26 cellular contexts compared by ENCODE assay signal in genomic region chr7:151469281-151469680, GRCh38. TPM values are rescaled to one million over a fixed set of nuclear protein-coding genes. Genes with fewer than 3 reads are reported as not detected.
DNase-seq lines count a peak whose midpoint lies in the region; ATAC-seq, FAIRE-seq and TF ChIP-seq lines count a peak whose summit lies in the region.
"Had no signal": no experiment of that assay in that cellular context is flagged by ENCODE, and none has a peak within 500 bp of the region (broad histone marks: within the 10 kb centered on the region; RNA-seq: fewer than 3 reads in every experiment).

No MANE protein-coding gene starts in this region.

- H3K4me3 Mint-ChIP-seq in natural killer cell, result no peak overlapping the region
- H3K4me3 Mint-ChIP-seq in natural killer cell treated with Interleukin-12 subunit alpha and Interleukin-12 subunit beta and Interleukin-15 and Interleukin-18, amount 100 ng/mL, for 72 hours, result no peak overlapping the region
- no peak overlapping the region for H3K4me3 Mint-ChIP-seq in astrocyte (ENCODE audit: unreplicated experiment)
- H3K4me3 Mint-ChIP-seq: activated naive CD4-positive, alpha-beta T cell treated with anti-CD3 and anti-CD28 coated beads, Interleukin-2, amount 50 U/mL, for 24 hours; activated T-helper 1 cell treated with anti-CD3 and anti-CD28 coated beads, Interleukin-12 subunit alpha, Interleukin-12 subunit beta, Interleukin-2, Interleukin-4 antibody, amounts not matched to agents 30 ng/mL and 10 ng/mL and 1 ng/mL, durations not matched to agents 14 hours and 24 hours and 36 hours; naive B cell had no signal

- H3K4me1 ChIP-seq in astrocyte (ENCODE audit: insufficient read depth, low read length), result peaks cover 16% of the 10 kb centered on the region
- peaks cover 0 to 5% of the 10 kb centered on the region in 2 donors for H3K4me1 ChIP-seq in left lung
- H3K4me1 ChIP-seq in upper lobe of right lung, result peaks cover 9% of the 10 kb centered on the region
- no peaks in the 10 kb centered on the region for H3K4me1 ChIP-seq in BE2C

- H4K20me1 ChIP-seq in astrocyte (ENCODE audit: insufficient read depth, low read length), result peaks cover 41% of the 10 kb centered on the region

- peak overlapping the region; percentile 77 to 79 for H3K27ac Mint-ChIP-seq in natural killer cell
- H3K27ac Mint-ChIP-seq in natural killer cell treated with Interleukin-12 subunit alpha and Interleukin-12 subunit beta and Interleukin-15 and Interleukin-18, amount 100 ng/mL, for 72 hours, result no peak overlapping the region
- H3K27ac Mint-ChIP-seq in astrocyte (ENCODE audit: unreplicated experiment), result no peak overlapping the region
- H3K27ac Mint-ChIP-seq: activated T-helper 1 cell treated with anti-CD3 and anti-CD28 coated beads, Interleukin-12 subunit alpha, Interleukin-12 subunit beta, Interleukin-2, Interleukin-4 antibody, amounts not matched to agents 30 ng/mL and 10 ng/mL and 1 ng/mL, durations not matched to agents 14 hours and 24 hours and 36 hours had no signal

- ATAC-seq in natural killer cell (no peak), left lung (peak; percentile 56), upper lobe of right lung (peak; percentile 42), HG03039 (IDR thresholded peaks at IDR 0.05; ENCODE audit: unreplicated experiment) (no peak)
- no peak for ATAC-seq in natural killer cell treated with Interleukin-12 subunit alpha and Interleukin-12 subunit beta and Interleukin-15 and Interleukin-18, amount 100 ng/mL, for 72 hours
- ATAC-seq: stimulated activated naive CD8-positive, alpha-beta T cell treated with anti-CD3 and anti-CD28 coated beads, Interleukin-15, Interleukin-2, amounts not matched to agents 100 U/mL and 50 U/mL, for 24 hours had no signal

- TF ChIP-seq CTCF in natural killer cell (IDR thresholded peaks at IDR 0.05), result no peak
- TF ChIP-seq CTCF in astrocyte (IDR thresholded peaks at IDR 0.05; ENCODE audit: insufficient read depth, low read depth, low read length), result no peak
- TF ChIP-seq CTCF in left lung (IDR thresholded peaks at IDR 0.05), result no peak
- TF ChIP-seq CTCF in upper lobe of right lung (IDR thresholded peaks at IDR 0.05), result no peak
- no peak for TF ChIP-seq CTCF in BE2C (IDR thresholded peaks at IDR 0.05; ENCODE audit: low read depth, low read length)

- peaks cover 25% of the 10 kb centered on the region for H3K36me3 Mint-ChIP-seq in natural killer cell
- peaks cover 32% of the 10 kb centered on the region for H3K36me3 Mint-ChIP-seq in natural killer cell treated with Interleukin-12 subunit alpha and Interleukin-12 subunit beta and Interleukin-15 and Interleukin-18, amount 100 ng/mL, for 72 hours
- H3K36me3 Mint-ChIP-seq in astrocyte (ENCODE audit: low read depth, unreplicated experiment), result peaks cover 58% of the 10 kb centered on the region

- intact Hi-C loops in natural killer cell (cut with micrococcal nuclease) (no loop called here), left lung (cut with DNase I) (no loop called here), upper lobe of right lung (cut with DNase I) (no loop called here)

- H3K9me3 ChIP-seq in astrocyte (ENCODE audit: insufficient read depth, low read depth, low read length) (no peaks in the 10 kb centered on the region), left lung (no peaks in the 10 kb centered on the region), upper lobe of right lung (no peaks in the 10 kb centered on the region), BE2C (no peaks in the 10 kb centered on the region)
- H3K9me3 ChIP-seq: MG63, thyroid gland had no signal

- H3K27me3 ChIP-seq in astrocyte (ENCODE audit: insufficient read depth, low read length) (no peaks in the 10 kb centered on the region), left lung (no peaks in the 10 kb centered on the region), upper lobe of right lung (no peaks in the 10 kb centered on the region), BE2C (no peaks in the 10 kb centered on the region)
- H3K27me3 ChIP-seq: MG63, spleen, thyroid gland had no signal

- H3K79me2 ChIP-seq in astrocyte (ENCODE audit: insufficient read depth, low read length), result peaks cover 27% of the 10 kb centered on the region

- H2AFZ ChIP-seq in astrocyte (ENCODE audit: low read depth, low read length), result no peak overlapping the region
- H2AFZ ChIP-seq: PC-9 had no signal

- H3K4me1 Mint-ChIP-seq in natural killer cell (peaks cover 56 to 62% of the 10 kb centered on the region in 2 donors), astrocyte (ENCODE audit: low read depth, unreplicated experiment) (peaks cover 7% of the 10 kb centered on the region)
- H3K4me1 Mint-ChIP-seq in natural killer cell treated with Interleukin-12 subunit alpha and Interleukin-12 subunit beta and Interleukin-15 and Interleukin-18, amount 100 ng/mL, for 72 hours (ENCODE audit: low read depth in 2 of 2), result peaks cover 45 to 47% of the 10 kb centered on the region in 2 donors

- DNase-seq in natural killer cell (no peak), astrocyte (ENCODE audit: low read depth) (peak; percentile 29), left lung (no peak), upper lobe of right lung (no peak), SIG-M5 (lab: John Stamatoyannopoulos, UW) (no peak), BE2C (no peak)
- DNase-seq in natural killer cell treated with Interleukin-12 subunit alpha and Interleukin-12 subunit beta and Interleukin-15 and Interleukin-18, amount 100 ng/mL, for 72 hours (ENCODE audit: low spot score), result no peak
- DNase-seq: activated CD4-positive, alpha-beta T cell treated with anti-CD3 and anti-CD28 coated beads for 1 hour; aorta; GF-D8; mesendoderm; MG63; naive B cell; NCI-H1417 treated with DMSO at 0.1 percent for 48 hours; NCI-H510A; PC-9; SHP77; spleen; stimulated activated CD4-positive, alpha-beta T cell treated with anti-CD3 and anti-CD28 coated beads, Interleukin-4, amount 100 ng/mL, for 1 hour; stimulated activated naive CD8-positive, alpha-beta T cell treated with anti-CD3 and anti-CD28 coated beads, Interleukin-15, Interleukin-2, amounts not matched to agents 100 U/mL and 50 U/mL, for 24 hours; thyroid gland had no signal

- H3K27ac ChIP-seq in astrocyte (ENCODE audit: low read depth, low read length) (no peak overlapping the region), left lung (no peak overlapping the region), upper lobe of right lung (no peak overlapping the region)
- H3K27ac ChIP-seq: PC-9, thyroid gland had no signal

- H3K9me3 Mint-ChIP-seq in natural killer cell (no peaks in the 10 kb centered on the region), astrocyte (ENCODE audit: unreplicated experiment) (no peaks in the 10 kb centered on the region)
- no peaks in the 10 kb centered on the region for H3K9me3 Mint-ChIP-seq in natural killer cell treated with Interleukin-12 subunit alpha and Interleukin-12 subunit beta and Interleukin-15 and Interleukin-18, amount 100 ng/mL, for 72 hours

- H3K27me3 Mint-ChIP-seq in natural killer cell (ENCODE audit: low read depth in 2 of 2) (no peaks in the 10 kb centered on the region), astrocyte (ENCODE audit: low read depth, unreplicated experiment) (no peaks in the 10 kb centered on the region)
- H3K27me3 Mint-ChIP-seq in natural killer cell treated with Interleukin-12 subunit alpha and Interleukin-12 subunit beta and Interleukin-15 and Interleukin-18, amount 100 ng/mL, for 72 hours, result no peaks in the 10 kb centered on the region
- H3K27me3 Mint-ChIP-seq: activated naive CD4-positive, alpha-beta T cell treated with anti-CD3 and anti-CD28 coated beads, Interleukin-2, amount 50 U/mL, for 24 hours; naive B cell had no signal

- no peak overlapping the region for H3K9ac ChIP-seq in astrocyte (ENCODE audit: low read length)

- H3K4me3 ChIP-seq in astrocyte (ENCODE audit: insufficient read depth, low read depth, low read length) (no peak overlapping the region), left lung (no peak overlapping the region), upper lobe of right lung (no peak overlapping the region), BE2C (ENCODE audit: low read depth, low read length) (no peak overlapping the region)
- H3K4me3 ChIP-seq: MG63, PC-9, spleen, thyroid gland had no signal

- H3K36me3 ChIP-seq in astrocyte (ENCODE audit: insufficient read depth, low read length) (peaks cover 44% of the 10 kb centered on the region), left lung (peaks cover 0 to 74% of the 10 kb centered on the region in 2 donors), upper lobe of right lung (peaks cover 81% of the 10 kb centered on the region), BE2C (peaks cover 81% of the 10 kb centered on the region)

- no peak for FAIRE-seq in astrocyte (lab: Jason Lieb, UNC)
- FAIRE-seq: TTC549 had no signal

- H3K4me2 ChIP-seq in astrocyte (ENCODE audit: low read length), result no peak overlapping the region
- H3K4me2 ChIP-seq: PC-9 had no signal

RNA-seq across cellular contexts. Expression of gene CRYGN, which starts 29.3 kb away (rescaled TPM):
- total RNA-seq in natural killer cell (not detected), astrocyte (not detected in 2 replicates), left lung (not detected), upper lobe of right lung (not detected)
- total RNA-seq in natural killer cell treated with Interleukin-12 subunit alpha and Interleukin-12 subunit beta and Interleukin-15 and Interleukin-18, amount 100 ng/mL, for 72 hours, result not detected
- polyA plus RNA-seq in BE2C (2012; ENCODE audit: insufficient read depth, insufficient read length, low read depth), result not detected
- total RNA-seq: activated T-helper 1 cell treated with anti-CD3 and anti-CD28 coated beads, Interleukin-12 subunit alpha, Interleukin-12 subunit beta, Interleukin-2, Interleukin-4 antibody, amounts not matched to agents 30 ng/mL and 10 ng/mL and 1 ng/mL, durations not matched to agents 14 hours and 24 hours and 36 hours; renal cortical epithelial cell had no signal

RNA-seq across cellular contexts. Expression of gene RHEB, which starts 50.4 kb away (rescaled TPM):
- total RNA-seq in natural killer cell (10 to 100 TPM; 51.0 to 63.3 (median 63.3) TPM), astrocyte (131 and 143 TPM in 2 replicates), left lung (100 to 1,000 TPM; 103 to 109 TPM), upper lobe of right lung (103 TPM)
- total RNA-seq in natural killer cell treated with Interleukin-12 subunit alpha and Interleukin-12 subunit beta and Interleukin-15 and Interleukin-18, amount 100 ng/mL, for 72 hours, result 10 to 100 TPM; 45.4 to 55.8 TPM
- 88.3 TPM for polyA plus RNA-seq in BE2C (2012; ENCODE audit: insufficient read depth, insufficient read length, low read depth)

RNA-seq across cellular contexts. Expression of gene WDR86, which starts 59.4 kb away (rescaled TPM):
- 1 to 10 TPM; 1.6 to 4.6 (median 2.1) TPM for total RNA-seq in natural killer cell
- total RNA-seq in natural killer cell treated with Interleukin-12 subunit alpha and Interleukin-12 subunit beta and Interleukin-15 and Interleukin-18, amount 100 ng/mL, for 72 hours, result not detected
- 2.5 and 3.6 TPM in 2 replicates for total RNA-seq in astrocyte
- total RNA-seq in left lung, result 1 to 10 TPM in 1 of 2 donors, under 1 TPM in 1; 0.85 to 1.1 TPM
- 1.3 TPM for total RNA-seq in upper lobe of right lung
- 3.4 TPM for polyA plus RNA-seq in BE2C (2012; ENCODE audit: insufficient read depth, insufficient read length, low read depth)
- total RNA-seq: activated T-helper 1 cell treated with anti-CD3 and anti-CD28 coated beads, Interleukin-12 subunit alpha, Interleukin-12 subunit beta, Interleukin-2, Interleukin-4 antibody, amounts not matched to agents 30 ng/mL and 10 ng/mL and 1 ng/mL, durations not matched to agents 14 hours and 24 hours and 36 hours had no signal

Comparison
In these comparisons a context has a peak if more than half of its experiments do, and no peak if none do; other contexts are left out.
1. H3K27ac Mint-ChIP-seq: peak in natural killer cell (2 of 2); none in natural killer cell treated with Interleukin-12 subunit alpha and Interleukin-12 subunit beta and Interleukin-15 and Interleukin-18, amount 100 ng/mL, for 72 hours (0 of 2) and astrocyte (single experiment).
2. ATAC-seq: peak in left lung (single experiment) and upper lobe of right lung (single experiment); none in natural killer cell (0 of 3), natural killer cell treated with Interleukin-12 subunit alpha and Interleukin-12 subunit beta and Interleukin-15 and Interleukin-18, amount 100 ng/mL, for 72 hours (0 of 2) and HG03039 (single experiment).